ENCODE assay signal across 1 cellular context in the genomic region with DNA sequence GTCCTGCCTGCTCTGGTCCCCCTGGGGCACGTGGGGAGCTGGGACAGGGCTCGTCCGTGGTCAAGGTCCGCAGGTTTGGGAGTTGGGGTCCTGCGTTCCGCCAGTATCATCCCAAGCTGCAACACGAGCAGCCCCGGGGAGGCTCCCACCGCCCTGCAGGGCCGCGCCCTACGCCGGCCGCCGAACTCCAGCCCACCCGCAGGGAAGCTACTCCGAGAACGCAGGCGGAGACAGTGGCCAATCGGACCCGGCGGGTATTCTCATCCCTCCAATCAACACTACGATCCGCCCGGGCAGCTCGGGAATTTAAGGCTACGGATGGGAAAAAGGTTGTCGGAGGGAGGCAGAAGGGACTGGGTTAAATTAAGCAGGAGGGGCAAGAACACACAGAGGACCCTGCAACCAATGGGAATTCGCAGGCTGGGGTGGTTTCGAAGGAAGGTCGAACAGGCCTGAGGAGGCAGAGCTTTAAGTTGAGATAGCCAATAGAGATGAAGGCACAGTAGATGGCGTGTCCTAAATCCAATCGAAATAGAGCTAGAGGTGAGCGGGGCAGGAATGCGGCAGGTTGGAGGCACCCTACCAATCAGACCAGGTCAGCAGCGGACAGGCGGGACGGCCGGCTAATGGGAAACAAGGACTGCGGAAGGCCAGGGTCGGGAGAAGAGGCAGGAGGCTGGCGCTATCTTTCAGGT.
TF ChIP-seq lines count a peak whose summit lies in the region.

No MANE protein-coding gene starts in this region.

TF ChIP-seq in HepG2, 621 proteins besides CTCF, POLR2A, EP300 and RAD21 (continued from another document and continues in another):
- TF ChIP-seq, protein P1, sequence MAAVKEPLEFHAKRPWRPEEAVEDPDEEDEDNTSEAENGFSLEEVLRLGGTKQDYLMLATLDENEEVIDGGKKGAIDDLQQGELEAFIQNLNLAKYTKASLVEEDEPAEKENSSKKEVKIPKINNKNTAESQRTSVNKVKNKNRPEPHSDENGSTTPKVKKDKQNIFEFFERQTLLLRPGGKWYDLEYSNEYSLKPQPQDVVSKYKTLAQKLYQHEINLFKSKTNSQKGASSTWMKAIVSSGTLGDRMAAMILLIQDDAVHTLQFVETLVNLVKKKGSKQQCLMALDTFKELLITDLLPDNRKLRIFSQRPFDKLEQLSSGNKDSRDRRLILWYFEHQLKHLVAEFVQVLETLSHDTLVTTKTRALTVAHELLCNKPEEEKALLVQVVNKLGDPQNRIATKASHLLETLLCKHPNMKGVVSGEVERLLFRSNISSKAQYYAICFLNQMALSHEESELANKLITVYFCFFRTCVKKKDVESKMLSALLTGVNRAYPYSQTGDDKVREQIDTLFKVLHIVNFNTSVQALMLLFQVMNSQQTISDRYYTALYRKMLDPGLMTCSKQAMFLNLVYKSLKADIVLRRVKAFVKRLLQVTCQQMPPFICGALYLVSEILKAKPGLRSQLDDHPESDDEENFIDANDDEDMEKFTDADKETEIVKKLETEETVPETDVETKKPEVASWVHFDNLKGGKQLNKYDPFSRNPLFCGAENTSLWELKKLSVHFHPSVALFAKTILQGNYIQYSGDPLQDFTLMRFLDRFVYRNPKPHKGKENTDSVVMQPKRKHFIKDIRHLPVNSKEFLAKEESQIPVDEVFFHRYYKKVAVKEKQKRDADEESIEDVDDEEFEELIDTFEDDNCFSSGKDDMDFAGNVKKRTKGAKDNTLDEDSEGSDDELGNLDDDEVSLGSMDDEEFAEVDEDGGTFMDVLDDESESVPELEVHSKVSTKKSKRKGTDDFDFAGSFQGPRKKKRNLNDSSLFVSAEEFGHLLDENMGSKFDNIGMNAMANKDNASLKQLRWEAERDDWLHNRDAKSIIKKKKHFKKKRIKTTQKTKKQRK (IDR thresholded peaks at IDR 0.05; ENCODE audit: low read length): peak; percentile 93
- no peak for TF ChIP-seq ZNF577 (CRISPR knock-in tag; IDR thresholded peaks at IDR 0.05; ENCODE audit: borderline replicate concordance, low read depth)
- TF ChIP-seq ZFP37 (CRISPR knock-in tag; IDR thresholded peaks at IDR 0.05; ENCODE audit: borderline replicate concordance): no peak
- TF ChIP-seq ZBTB21 (CRISPR knock-in tag; IDR thresholded peaks at IDR 0.05): no peak
- TF ChIP-seq PITX1 (CRISPR knock-in tag; IDR thresholded peaks at IDR 0.05): no peak
- TF ChIP-seq, protein P2, sequence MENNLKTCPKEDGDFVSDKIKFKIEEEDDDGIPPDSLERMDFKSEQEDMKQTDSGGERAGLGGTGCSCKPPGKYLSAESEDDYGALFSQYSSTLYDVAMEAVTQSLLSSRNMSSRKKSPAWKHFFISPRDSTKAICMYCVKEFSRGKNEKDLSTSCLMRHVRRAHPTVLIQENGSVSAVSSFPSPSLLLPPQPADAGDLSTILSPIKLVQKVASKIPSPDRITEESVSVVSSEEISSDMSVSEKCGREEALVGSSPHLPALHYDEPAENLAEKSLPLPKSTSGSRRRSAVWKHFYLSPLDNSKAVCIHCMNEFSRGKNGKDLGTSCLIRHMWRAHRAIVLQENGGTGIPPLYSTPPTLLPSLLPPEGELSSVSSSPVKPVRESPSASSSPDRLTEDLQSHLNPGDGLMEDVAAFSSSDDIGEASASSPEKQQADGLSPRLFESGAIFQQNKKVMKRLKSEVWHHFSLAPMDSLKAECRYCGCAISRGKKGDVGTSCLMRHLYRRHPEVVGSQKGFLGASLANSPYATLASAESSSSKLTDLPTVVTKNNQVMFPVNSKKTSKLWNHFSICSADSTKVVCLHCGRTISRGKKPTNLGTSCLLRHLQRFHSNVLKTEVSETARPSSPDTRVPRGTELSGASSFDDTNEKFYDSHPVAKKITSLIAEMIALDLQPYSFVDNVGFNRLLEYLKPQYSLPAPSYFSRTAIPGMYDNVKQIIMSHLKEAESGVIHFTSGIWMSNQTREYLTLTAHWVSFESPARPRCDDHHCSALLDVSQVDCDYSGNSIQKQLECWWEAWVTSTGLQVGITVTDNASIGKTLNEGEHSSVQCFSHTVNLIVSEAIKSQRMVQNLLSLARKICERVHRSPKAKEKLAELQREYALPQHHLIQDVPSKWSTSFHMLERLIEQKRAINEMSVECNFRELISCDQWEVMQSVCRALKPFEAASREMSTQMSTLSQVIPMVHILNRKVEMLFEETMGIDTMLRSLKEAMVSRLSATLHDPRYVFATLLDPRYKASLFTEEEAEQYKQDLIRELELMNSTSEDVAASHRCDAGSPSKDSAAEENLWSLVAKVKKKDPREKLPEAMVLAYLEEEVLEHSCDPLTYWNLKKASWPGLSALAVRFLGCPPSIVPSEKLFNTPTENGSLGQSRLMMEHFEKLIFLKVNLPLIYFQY (CRISPR knock-in tag; IDR thresholded peaks at IDR 0.05; ENCODE audit: borderline replicate concordance): no peak
- TF ChIP-seq ZNF615 (CRISPR knock-in tag; IDR thresholded peaks at IDR 0.05; ENCODE audit: borderline replicate concordance): 0 out of 2 replicates have a peak, but pooled peaks have one; percentile 56
- TF ChIP-seq NRL (CRISPR knock-in tag; IDR thresholded peaks at IDR 0.05; ENCODE audit: borderline replicate concordance): no peak
- no peak for TF ChIP-seq ZNF24 (IDR thresholded peaks at IDR 0.05)
- TF ChIP-seq, protein P3, sequence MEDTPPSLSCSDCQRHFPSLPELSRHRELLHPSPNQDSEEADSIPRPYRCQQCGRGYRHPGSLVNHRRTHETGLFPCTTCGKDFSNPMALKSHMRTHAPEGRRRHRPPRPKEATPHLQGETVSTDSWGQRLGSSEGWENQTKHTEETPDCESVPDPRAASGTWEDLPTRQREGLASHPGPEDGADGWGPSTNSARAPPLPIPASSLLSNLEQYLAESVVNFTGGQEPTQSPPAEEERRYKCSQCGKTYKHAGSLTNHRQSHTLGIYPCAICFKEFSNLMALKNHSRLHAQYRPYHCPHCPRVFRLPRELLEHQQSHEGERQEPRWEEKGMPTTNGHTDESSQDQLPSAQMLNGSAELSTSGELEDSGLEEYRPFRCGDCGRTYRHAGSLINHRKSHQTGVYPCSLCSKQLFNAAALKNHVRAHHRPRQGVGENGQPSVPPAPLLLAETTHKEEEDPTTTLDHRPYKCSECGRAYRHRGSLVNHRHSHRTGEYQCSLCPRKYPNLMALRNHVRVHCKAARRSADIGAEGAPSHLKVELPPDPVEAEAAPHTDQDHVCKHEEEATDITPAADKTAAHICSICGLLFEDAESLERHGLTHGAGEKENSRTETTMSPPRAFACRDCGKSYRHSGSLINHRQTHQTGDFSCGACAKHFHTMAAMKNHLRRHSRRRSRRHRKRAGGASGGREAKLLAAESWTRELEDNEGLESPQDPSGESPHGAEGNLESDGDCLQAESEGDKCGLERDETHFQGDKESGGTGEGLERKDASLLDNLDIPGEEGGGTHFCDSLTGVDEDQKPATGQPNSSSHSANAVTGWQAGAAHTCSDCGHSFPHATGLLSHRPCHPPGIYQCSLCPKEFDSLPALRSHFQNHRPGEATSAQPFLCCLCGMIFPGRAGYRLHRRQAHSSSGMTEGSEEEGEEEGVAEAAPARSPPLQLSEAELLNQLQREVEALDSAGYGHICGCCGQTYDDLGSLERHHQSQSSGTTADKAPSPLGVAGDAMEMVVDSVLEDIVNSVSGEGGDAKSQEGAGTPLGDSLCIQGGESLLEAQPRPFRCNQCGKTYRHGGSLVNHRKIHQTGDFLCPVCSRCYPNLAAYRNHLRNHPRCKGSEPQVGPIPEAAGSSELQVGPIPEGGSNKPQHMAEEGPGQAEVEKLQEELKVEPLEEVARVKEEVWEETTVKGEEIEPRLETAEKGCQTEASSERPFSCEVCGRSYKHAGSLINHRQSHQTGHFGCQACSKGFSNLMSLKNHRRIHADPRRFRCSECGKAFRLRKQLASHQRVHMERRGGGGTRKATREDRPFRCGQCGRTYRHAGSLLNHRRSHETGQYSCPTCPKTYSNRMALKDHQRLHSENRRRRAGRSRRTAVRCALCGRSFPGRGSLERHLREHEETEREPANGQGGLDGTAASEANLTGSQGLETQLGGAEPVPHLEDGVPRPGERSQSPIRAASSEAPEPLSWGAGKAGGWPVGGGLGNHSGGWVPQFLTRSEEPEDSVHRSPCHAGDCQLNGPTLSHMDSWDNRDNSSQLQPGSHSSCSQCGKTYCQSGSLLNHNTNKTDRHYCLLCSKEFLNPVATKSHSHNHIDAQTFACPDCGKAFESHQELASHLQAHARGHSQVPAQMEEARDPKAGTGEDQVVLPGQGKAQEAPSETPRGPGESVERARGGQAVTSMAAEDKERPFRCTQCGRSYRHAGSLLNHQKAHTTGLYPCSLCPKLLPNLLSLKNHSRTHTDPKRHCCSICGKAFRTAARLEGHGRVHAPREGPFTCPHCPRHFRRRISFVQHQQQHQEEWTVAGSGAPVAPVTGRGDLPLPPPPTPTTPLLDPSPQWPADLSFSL (CRISPR knock-in tag; IDR thresholded peaks at IDR 0.05): no peak
- TF ChIP-seq ESRRA (CRISPR knock-in tag; IDR thresholded peaks at IDR 0.05; ENCODE audit: low read depth): no peak
- no peak for TF ChIP-seq KDM6A (CRISPR knock-in tag; IDR thresholded peaks at IDR 0.05; ENCODE audit: low read depth)
- no peak for TF ChIP-seq ZNF530 (CRISPR knock-in tag; IDR thresholded peaks at IDR 0.05; ENCODE audit: low read depth)
- TF ChIP-seq ZNF44 (CRISPR knock-in tag; IDR thresholded peaks at IDR 0.05): no peak
- TF ChIP-seq, protein P4, sequence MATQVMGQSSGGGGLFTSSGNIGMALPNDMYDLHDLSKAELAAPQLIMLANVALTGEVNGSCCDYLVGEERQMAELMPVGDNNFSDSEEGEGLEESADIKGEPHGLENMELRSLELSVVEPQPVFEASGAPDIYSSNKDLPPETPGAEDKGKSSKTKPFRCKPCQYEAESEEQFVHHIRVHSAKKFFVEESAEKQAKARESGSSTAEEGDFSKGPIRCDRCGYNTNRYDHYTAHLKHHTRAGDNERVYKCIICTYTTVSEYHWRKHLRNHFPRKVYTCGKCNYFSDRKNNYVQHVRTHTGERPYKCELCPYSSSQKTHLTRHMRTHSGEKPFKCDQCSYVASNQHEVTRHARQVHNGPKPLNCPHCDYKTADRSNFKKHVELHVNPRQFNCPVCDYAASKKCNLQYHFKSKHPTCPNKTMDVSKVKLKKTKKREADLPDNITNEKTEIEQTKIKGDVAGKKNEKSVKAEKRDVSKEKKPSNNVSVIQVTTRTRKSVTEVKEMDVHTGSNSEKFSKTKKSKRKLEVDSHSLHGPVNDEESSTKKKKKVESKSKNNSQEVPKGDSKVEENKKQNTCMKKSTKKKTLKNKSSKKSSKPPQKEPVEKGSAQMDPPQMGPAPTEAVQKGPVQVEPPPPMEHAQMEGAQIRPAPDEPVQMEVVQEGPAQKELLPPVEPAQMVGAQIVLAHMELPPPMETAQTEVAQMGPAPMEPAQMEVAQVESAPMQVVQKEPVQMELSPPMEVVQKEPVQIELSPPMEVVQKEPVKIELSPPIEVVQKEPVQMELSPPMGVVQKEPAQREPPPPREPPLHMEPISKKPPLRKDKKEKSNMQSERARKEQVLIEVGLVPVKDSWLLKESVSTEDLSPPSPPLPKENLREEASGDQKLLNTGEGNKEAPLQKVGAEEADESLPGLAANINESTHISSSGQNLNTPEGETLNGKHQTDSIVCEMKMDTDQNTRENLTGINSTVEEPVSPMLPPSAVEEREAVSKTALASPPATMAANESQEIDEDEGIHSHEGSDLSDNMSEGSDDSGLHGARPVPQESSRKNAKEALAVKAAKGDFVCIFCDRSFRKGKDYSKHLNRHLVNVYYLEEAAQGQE (IDR thresholded peaks at IDR 0.05; ENCODE audit: borderline replicate concordance in 1 of 2, low read depth in 1 of 2, low read length in 2 of 2): no peak
- TF ChIP-seq SNAPC2 (CRISPR knock-in tag; IDR thresholded peaks at IDR 0.05): no peak
- TF ChIP-seq, protein P5, sequence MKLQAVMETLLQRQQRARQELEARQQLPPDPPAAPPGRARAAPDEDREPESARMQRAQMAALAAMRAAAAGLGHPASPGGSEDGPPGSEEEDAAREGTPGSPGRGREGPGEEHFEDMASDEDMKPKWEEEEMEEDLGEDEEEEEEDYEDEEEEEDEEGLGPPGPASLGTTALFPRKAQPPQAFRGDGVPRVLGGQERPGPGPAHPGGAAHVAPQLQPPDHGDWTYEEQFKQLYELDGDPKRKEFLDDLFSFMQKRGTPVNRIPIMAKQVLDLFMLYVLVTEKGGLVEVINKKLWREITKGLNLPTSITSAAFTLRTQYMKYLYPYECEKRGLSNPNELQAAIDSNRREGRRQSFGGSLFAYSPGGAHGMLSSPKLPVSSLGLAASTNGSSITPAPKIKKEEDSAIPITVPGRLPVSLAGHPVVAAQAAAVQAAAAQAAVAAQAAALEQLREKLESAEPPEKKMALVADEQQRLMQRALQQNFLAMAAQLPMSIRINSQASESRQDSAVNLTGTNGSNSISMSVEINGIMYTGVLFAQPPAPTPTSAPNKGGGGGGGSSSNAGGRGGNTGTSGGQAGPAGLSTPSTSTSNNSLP (IDR thresholded peaks at IDR 0.05; ENCODE audit: low read depth, low read length): peak; percentile 44; the same call in 1 of the 2 replicates
- TF ChIP-seq PRPF4 (IDR thresholded peaks at IDR 0.05; ENCODE audit: low read depth, low read length, poor library complexity, severe bottlenecking): no peak
- no peak for TF ChIP-seq ZKSCAN1 (IDR thresholded peaks at IDR 0.05; ENCODE audit: low read length)
- no peak for TF ChIP-seq HNRNPL (IDR thresholded peaks at IDR 0.05; ENCODE audit: low read depth, low read length)
- no peak for TF ChIP-seq ZBTB8A (CRISPR knock-in tag; IDR thresholded peaks at IDR 0.05; ENCODE audit: borderline replicate concordance, low read depth)
- TF ChIP-seq NFIC (IDR thresholded peaks at IDR 0.05; ENCODE audit: low read length): no peak
- no peak for TF ChIP-seq MZF1 (CRISPR knock-in tag; IDR thresholded peaks at IDR 0.05; ENCODE audit: borderline replicate concordance)
- TF ChIP-seq ZNF878 (CRISPR knock-in tag; IDR thresholded peaks at IDR 0.05): no peak
- TF ChIP-seq PHF21A (CRISPR knock-in tag; IDR thresholded peaks at IDR 0.05): peak; percentile 90
- TF ChIP-seq HMG20B (CRISPR knock-in tag; conservative IDR thresholded peaks at IDR 0.05): no peak; the same call in 1 of the 2 replicates
- no peak for TF ChIP-seq NCOA1 (CRISPR knock-in tag; IDR thresholded peaks at IDR 0.05)
- TF ChIP-seq NAIF1 (CRISPR knock-in tag; IDR thresholded peaks at IDR 0.05; ENCODE audit: borderline replicate concordance): peak; percentile 75; the same call in 1 of the 2 replicates
- no peak for TF ChIP-seq SMARCC2 (IDR thresholded peaks at IDR 0.05)
- no peak; the same call in 1 of the 2 replicates for TF ChIP-seq ZMYM3 (CRISPR knock-in tag; IDR thresholded peaks at IDR 0.05)
- peak; percentile 69 for TF ChIP-seq HDAC1 (CRISPR knock-in tag; IDR thresholded peaks at IDR 0.05)
- TF ChIP-seq, protein P6, sequence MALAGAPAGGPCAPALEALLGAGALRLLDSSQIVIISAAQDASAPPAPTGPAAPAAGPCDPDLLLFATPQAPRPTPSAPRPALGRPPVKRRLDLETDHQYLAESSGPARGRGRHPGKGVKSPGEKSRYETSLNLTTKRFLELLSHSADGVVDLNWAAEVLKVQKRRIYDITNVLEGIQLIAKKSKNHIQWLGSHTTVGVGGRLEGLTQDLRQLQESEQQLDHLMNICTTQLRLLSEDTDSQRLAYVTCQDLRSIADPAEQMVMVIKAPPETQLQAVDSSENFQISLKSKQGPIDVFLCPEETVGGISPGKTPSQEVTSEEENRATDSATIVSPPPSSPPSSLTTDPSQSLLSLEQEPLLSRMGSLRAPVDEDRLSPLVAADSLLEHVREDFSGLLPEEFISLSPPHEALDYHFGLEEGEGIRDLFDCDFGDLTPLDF (CRISPR knock-in tag; IDR thresholded peaks at IDR 0.05): peak; percentile 72; the same call in 1 of the 2 replicates
- TF ChIP-seq, protein P7, sequence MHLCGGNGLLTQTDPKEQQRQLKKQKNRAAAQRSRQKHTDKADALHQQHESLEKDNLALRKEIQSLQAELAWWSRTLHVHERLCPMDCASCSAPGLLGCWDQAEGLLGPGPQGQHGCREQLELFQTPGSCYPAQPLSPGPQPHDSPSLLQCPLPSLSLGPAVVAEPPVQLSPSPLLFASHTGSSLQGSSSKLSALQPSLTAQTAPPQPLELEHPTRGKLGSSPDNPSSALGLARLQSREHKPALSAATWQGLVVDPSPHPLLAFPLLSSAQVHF (CRISPR knock-in tag; IDR thresholded peaks at IDR 0.05): no peak
- no peak for TF ChIP-seq GATAD1 (CRISPR knock-in tag; IDR thresholded peaks at IDR 0.05)
